ENCODE assay signal across 27 cellular contexts in genomic region chr6:82619573-82619972, GRCh38.
"Had no signal": no experiment of that assay in that cellular context is flagged by ENCODE, and none has a peak within 500 bp of the region (broad histone marks: within the 10 kb centered on the region; RNA-seq: fewer than 3 reads in every experiment).

No MANE protein-coding gene starts in this region.

- H3K27ac Mint-ChIP-seq: dendritic cell treated with granulocyte-macrophage colony-stimulating factor and Interleukin-4, amounts not matched to agents 40 ng/mL and 50 ng/mL, for 4 days; effector memory CD8-positive, alpha-beta T cell; endodermal cell; mesothelial cell of epicardium had no signal

- ATAC-seq: effector memory CD8-positive, alpha-beta T cell; esophagus mucosa; gastrocnemius medialis; heart right ventricle; left cardiac atrium; left lung; left ventricle myocardium superior; lower lobe of right lung; mucosa of descending colon had no signal

- H3K4me3 Mint-ChIP-seq: dendritic cell treated with granulocyte-macrophage colony-stimulating factor and Interleukin-4, amounts not matched to agents 40 ng/mL and 50 ng/mL, for 4 days; effector memory CD8-positive, alpha-beta T cell; endodermal cell; mesothelial cell of epicardium had no signal

- H3K36me3 Mint-ChIP-seq: mesothelial cell of epicardium had no signal

- DNase-seq: colonic mucosa; cortex of kidney; effector CD8-positive, alpha-beta T cell; effector memory CD8-positive, alpha-beta T cell; endodermal cell; erythroblast; esophagus squamous epithelium; foreskin fibroblast; foreskin melanocyte; gastrocnemius medialis; glutamatergic neuron; head of caudate nucleus; heart right ventricle; hippocampal formation; left cardiac atrium; left lung; left ventricle myocardium superior; lower lobe of right lung; mesenchymal stem cell; mucosa of descending colon had no signal

- FAIRE-seq: endometrium, islet of Langerhans, keratinocyte had no signal

- H3K27ac ChIP-seq: colonic mucosa, epithelial cell of prostate, esophagus squamous epithelium, gastrocnemius medialis, heart right ventricle, left lung, lower lobe of right lung had no signal

- H3K36me3 ChIP-seq: colonic mucosa, esophagus squamous epithelium, gastrocnemius medialis, heart right ventricle, left lung, lower lobe of right lung had no signal

- H3K4me3 ChIP-seq: colonic mucosa, esophagus squamous epithelium, gastrocnemius medialis, heart right ventricle, left lung, lower lobe of right lung, mucosa of descending colon had no signal

- H3K27me3 ChIP-seq: colonic mucosa, esophagus squamous epithelium, gastrocnemius medialis, heart right ventricle, left lung had no signal

- H3K4me1 ChIP-seq: colonic mucosa, esophagus squamous epithelium, gastrocnemius medialis, heart right ventricle, left lung, lower lobe of right lung had no signal

- H3K9me3 ChIP-seq: colonic mucosa, esophagus squamous epithelium, gastrocnemius medialis, lower lobe of right lung, mucosa of descending colon had no signal

- H3K9me3 Mint-ChIP-seq: effector memory CD8-positive, alpha-beta T cell had no signal

- H3K27me3 Mint-ChIP-seq: dendritic cell treated with granulocyte-macrophage colony-stimulating factor and Interleukin-4, amounts not matched to agents 40 ng/mL and 50 ng/mL, for 4 days had no signal
